13 cellular contexts compared by ENCODE assay signal in the genomic region with DNA sequence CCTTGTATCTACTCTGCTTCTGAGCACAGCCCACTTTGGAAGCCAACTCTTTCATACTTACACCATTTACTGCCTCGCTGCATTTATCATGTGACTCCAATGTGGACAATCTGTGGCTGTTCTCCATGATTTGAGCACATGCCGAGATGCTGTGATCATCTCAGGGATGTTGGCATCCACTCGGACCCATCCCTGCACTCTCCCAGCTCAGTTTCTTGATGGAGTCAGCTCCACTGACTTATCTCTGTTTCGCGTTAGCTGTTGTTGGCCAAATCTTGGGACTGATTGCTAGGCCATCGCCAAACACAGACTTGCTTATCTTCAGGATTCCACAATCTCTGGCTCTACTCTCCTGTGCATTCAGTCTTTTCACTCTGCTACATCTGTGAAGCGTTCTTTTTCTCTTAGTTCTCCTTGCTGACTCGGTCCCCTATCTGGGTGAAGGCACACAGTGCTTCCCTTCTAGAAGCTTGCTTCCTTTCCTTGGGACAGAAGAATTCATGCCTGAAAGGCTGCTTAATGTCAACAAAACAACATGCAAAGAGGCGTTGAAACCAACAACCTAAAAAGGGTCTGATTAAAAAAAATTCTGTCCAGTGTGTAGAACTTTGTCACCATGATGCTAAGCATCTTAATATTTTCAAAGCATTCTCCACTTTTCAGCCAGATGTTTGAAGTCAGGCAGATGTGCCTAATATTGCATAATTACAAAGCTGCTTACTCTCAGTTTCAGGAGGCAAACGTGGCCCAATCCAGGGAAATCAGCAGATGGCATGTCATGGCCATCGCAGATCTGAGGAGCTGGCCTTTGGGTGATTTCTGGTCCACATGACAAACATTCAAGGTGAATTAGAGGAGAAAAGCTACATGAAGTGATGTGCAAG.
"Had no signal": no experiment of that assay in that cellular context is flagged by ENCODE, and none has a peak within 500 bp of the region (broad histone marks: within the 10 kb centered on the region; RNA-seq: fewer than 3 reads in every experiment).

No MANE protein-coding gene starts in this region.

- H3K27ac Mint-ChIP-seq: activated naive CD8-positive, alpha-beta T cell treated with anti-CD3 and anti-CD28 coated beads, Interleukin-2, amount 10 ng/mL, durations not matched to agents 7 days and 5 days; activated T-helper 1 cell treated with anti-CD3 and anti-CD28 coated beads, Interleukin-12 subunit alpha, Interleukin-12 subunit beta, Interleukin-2, Interleukin-4 antibody, amounts not matched to agents 30 ng/mL and 10 ng/mL and 1 ng/mL, durations not matched to agents 14 hours and 24 hours and 36 hours; naive thymus-derived CD8-positive, alpha-beta T cell; stimulated activated naive B cell treated with anti-CD40 and anti-IgM and Interleukin-4, amounts not matched to agents 10 μg/mL and 1 μg/mL and 100 μg/mL, for 72 hours had no signal

- H3K4me3 Mint-ChIP-seq: activated naive CD8-positive, alpha-beta T cell treated with anti-CD3 and anti-CD28 coated beads, Interleukin-2, amount 10 ng/mL, durations not matched to agents 7 days and 5 days; activated T-helper 1 cell treated with anti-CD3 and anti-CD28 coated beads, Interleukin-12 subunit alpha, Interleukin-12 subunit beta, Interleukin-2, Interleukin-4 antibody, amounts not matched to agents 30 ng/mL and 10 ng/mL and 1 ng/mL, durations not matched to agents 14 hours and 24 hours and 36 hours; naive thymus-derived CD8-positive, alpha-beta T cell; stimulated activated naive B cell treated with anti-CD40 and anti-IgM and Interleukin-4, amounts not matched to agents 10 μg/mL and 1 μg/mL and 100 μg/mL, for 72 hours had no signal

- H3K36me3 ChIP-seq: tibial nerve, vagina had no signal

- DNase-seq: activated naive CD8-positive, alpha-beta T cell treated with anti-CD3 and anti-CD28 coated beads, Interleukin-2, amount 10 ng/mL, durations not matched to agents 7 days and 5 days; anterior cingulate cortex; mucosa of descending colon; naive thymus-derived CD8-positive, alpha-beta T cell; stimulated activated CD4-positive, alpha-beta T cell treated with anti-CD3 and anti-CD28 coated beads, Interleukin-2, amount 100 ng/mL, for 48 hours; stimulated activated naive B cell treated with anti-CD40 and anti-IgM and Interleukin-4, amounts not matched to agents 10 μg/mL and 1 μg/mL and 100 μg/mL, for 72 hours; T-helper 9 cell had no signal

- H3K4me1 Mint-ChIP-seq: activated naive CD8-positive, alpha-beta T cell treated with anti-CD3 and anti-CD28 coated beads, Interleukin-2, amount 10 ng/mL, durations not matched to agents 7 days and 5 days; naive thymus-derived CD8-positive, alpha-beta T cell; stimulated activated naive B cell treated with anti-CD40 and anti-IgM and Interleukin-4, amounts not matched to agents 10 μg/mL and 1 μg/mL and 100 μg/mL, for 72 hours had no signal

- H3K4me1 ChIP-seq: parathyroid adenoma had no signal

- H3K9me3 Mint-ChIP-seq: activated naive CD8-positive, alpha-beta T cell treated with anti-CD3 and anti-CD28 coated beads, Interleukin-2, amount 10 ng/mL, durations not matched to agents 7 days and 5 days; activated T-helper 1 cell treated with anti-CD3 and anti-CD28 coated beads, Interleukin-12 subunit alpha, Interleukin-12 subunit beta, Interleukin-2, Interleukin-4 antibody, amounts not matched to agents 30 ng/mL and 10 ng/mL and 1 ng/mL, durations not matched to agents 14 hours and 24 hours and 36 hours; naive thymus-derived CD8-positive, alpha-beta T cell; stimulated activated naive B cell treated with anti-CD40 and anti-IgM and Interleukin-4, amounts not matched to agents 10 μg/mL and 1 μg/mL and 100 μg/mL, for 72 hours had no signal

- H3K9me3 ChIP-seq: mucosa of descending colon, tibial nerve, vagina had no signal

- ATAC-seq: activated CD4-positive, CD25-positive, alpha-beta regulatory T cell treated with anti-CD3 and anti-CD28 coated beads, Interleukin-2, amount 50 U/mL, for 24 hours; mucosa of descending colon; naive thymus-derived CD8-positive, alpha-beta T cell; stimulated activated naive B cell treated with anti-CD40 and anti-IgM and Interleukin-4, amounts not matched to agents 10 μg/mL and 1 μg/mL and 100 μg/mL, for 72 hours had no signal

- H3K27me3 ChIP-seq: tibial nerve, vagina had no signal

- H3K27ac ChIP-seq: epithelial cell of prostate, parathyroid adenoma, vagina had no signal

- H3K4me3 ChIP-seq: mucosa of descending colon, tibial nerve, vagina had no signal

- H3K36me3 Mint-ChIP-seq: activated naive CD8-positive, alpha-beta T cell treated with anti-CD3 and anti-CD28 coated beads, Interleukin-2, amount 10 ng/mL, durations not matched to agents 7 days and 5 days; naive thymus-derived CD8-positive, alpha-beta T cell; stimulated activated naive B cell treated with anti-CD40 and anti-IgM and Interleukin-4, amounts not matched to agents 10 μg/mL and 1 μg/mL and 100 μg/mL, for 72 hours had no signal
